In genomic region chr2:177332041-177332991, GRCh38 we compare ENCODE assay signal across 8 cellular contexts.
A peak's percentile ranks its signal among the peaks of the same experiment; 100 is the strongest.
DNase-seq lines count a peak whose midpoint lies in the region; ATAC-seq, FAIRE-seq and TF ChIP-seq lines count a peak whose summit lies in the region.

No MANE protein-coding gene starts in this region.

- peak; percentile 74 for FAIRE-seq in endothelial cell of umbilical vein (lab: Jason Lieb, UNC)

- H2AFZ ChIP-seq in endothelial cell of umbilical vein (ENCODE audit: low read depth, low read length) = peak overlapping the region; percentile 71

- 18 to 22% methylated on average over 9 of the region's 9 CpGs for WGBS in thyroid gland, 2 donors

- H3K4me1 ChIP-seq in endothelial cell of umbilical vein (ENCODE audit: control insufficient read depth, extremely low read depth, insufficient read depth, low read length) = peaks cover 24% of the 10 kb centered on the region
- peaks cover 0 to 8% of the 10 kb centered on the region in 2 donors for H3K4me1 ChIP-seq in thyroid gland

- H3K4me3 Mint-ChIP-seq in mesothelial cell of epicardium = peak overlapping the region; percentile 27

- H3K9me3 ChIP-seq in endothelial cell of umbilical vein (replicated peaks; ENCODE audit: control insufficient read depth, insufficient read depth, low read length) (no peaks in the 10 kb centered on the region), thyroid gland (no peaks in the 10 kb centered on the region)

- CTCF ChIA-PET in endothelial cell of umbilical vein (lab: Charles Lee) = interaction anchor here (1.0 to 8.4 kb wide), 10 partner anchors 18 to 426 kb away, joined by 3 to 195 read pairs (median 4); partner anchors contain the start of gene NFE2L2

- H3K4me2 ChIP-seq in endothelial cell of umbilical vein (ENCODE audit: insufficient read depth, low read length) = peak overlapping the region; percentile 8

- intact Hi-C loops in endothelial cell of umbilical vein (cut with micrococcal nuclease) = loop anchor here (1.0 kb wide), 4 partner anchors 69 to 1205 kb away; partner anchors contain the start of gene HNRNPA3
- intact Hi-C loops in thyroid gland (cut with DNase I) = loop anchor here (2.0 to 10.0 kb wide), 4 partner anchors 168 to 432 kb away; no protein-coding TSS in a partner anchor

- no peaks in the 10 kb centered on the region for H3K9me1 ChIP-seq in endothelial cell of umbilical vein (replicated peaks; ENCODE audit: control insufficient read depth, extremely low read depth, insufficient read depth, low read length)

- peak; percentile 74 for TF ChIP-seq CTCF in VCaP (conservative IDR thresholded peaks at IDR 0.05)
- TF ChIP-seq CTCF in endothelial cell of umbilical vein (IDR thresholded peaks at IDR 0.05; ENCODE audit: extremely low read depth in 1 of 2, insufficient read depth in 1 of 2, low read depth in 1 of 2, low read length in 2 of 2) = peak; percentile 51 to 64
- peak; percentile 61 for TF ChIP-seq CTCF in mesothelial cell of epicardium (IDR thresholded peaks at IDR 0.05; ENCODE audit: unreplicated experiment)
- peak in 5 of 6 experiments; percentile 29 to 94 (median 67) for TF ChIP-seq CTCF in thyroid gland (IDR thresholded peaks at IDR 0.05)

- no peak overlapping the region for H3K27ac ChIP-seq in VCaP
- peak overlapping the region; percentile 32 for H3K27ac ChIP-seq in endothelial cell of umbilical vein (ENCODE audit: insufficient read depth, low read depth, low read length)
- H3K27ac ChIP-seq in thyroid gland = peak overlapping the region; percentile 64 to 88 (median 73)

- H3K27me3 Mint-ChIP-seq in mesothelial cell of epicardium (ENCODE audit: low read depth) = no peaks in the 10 kb centered on the region

- peak overlapping the region; percentile 90 for H3K27ac Mint-ChIP-seq in mesothelial cell of epicardium

- H4K20me1 ChIP-seq in endothelial cell of umbilical vein (replicated peaks; ENCODE audit: control insufficient read depth, extremely low read depth, insufficient read depth, low read length) = no peaks in the 10 kb centered on the region

- POLR2A ChIA-PET in endothelial cell of umbilical vein (lab: Charles Lee) = no interaction called here

- TF ChIP-seq POLR2A in endothelial cell of umbilical vein (IDR thresholded peaks at IDR 0.05; ENCODE audit: low read depth, low read length) (peak; percentile 25), thyroid gland (IDR thresholded peaks at IDR 0.05) (no peak)

- H3K9ac ChIP-seq in endothelial cell of umbilical vein (replicated peaks; ENCODE audit: extremely low read depth, insufficient read depth, low read length) = peak overlapping the region; percentile 52

- H3K27me3 ChIP-seq in endothelial cell of umbilical vein (ENCODE audit: control insufficient read depth in 2 of 2, insufficient read depth in 2 of 2, low read length in 2 of 2) (no peaks in the 10 kb centered on the region), thyroid gland (no peaks in the 10 kb centered on the region)

- no peaks in the 10 kb centered on the region for H3K79me2 ChIP-seq in endothelial cell of umbilical vein (ENCODE audit: control insufficient read depth, insufficient read depth, low read length)

- H3K4me1 Mint-ChIP-seq in mesothelial cell of epicardium = peaks cover 41% of the 10 kb centered on the region

- ATAC-seq in GM18858 (IDR thresholded peaks at IDR 0.05; ENCODE audit: unreplicated experiment) (peak; percentile 89), HG03095 (IDR thresholded peaks at IDR 0.05; ENCODE audit: unreplicated experiment) (peak; percentile 73)

- dilution Hi-C loops in endothelial cell of umbilical vein (cut with MboI; ENCODE audit: extremely low pct_ligation_motif_present, low sequenced_read_pairs) = loop anchor here (10.0 kb wide), 1 partner anchor 188 kb away; no protein-coding TSS in a partner anchor

- BruUV-seq in endothelial cell of umbilical vein (replicated peaks; lab: Mats Ljungman, UMichigan) = no TSS peak

- DNase-seq in C1 segment of cervical spinal cord (lab: John Stamatoyannopoulos, UW) = peak in 8 of 14 donors; percentile 10 to 58 (median 24)
- DNase-seq in NCI-H2171 treated with DMSO at 0.1 percent for 48 hours (lab: John Stamatoyannopoulos, UW) = peak; percentile 91
- peak; percentile 87 for DNase-seq in endothelial cell of umbilical vein (ENCODE audit: low read depth, low spot score)
- DNase-seq in mesothelial cell of epicardium (ENCODE audit: low spot score in 2 of 2, unreplicated experiment in 2 of 2) = peak in 1 of 2 experiments; percentile 46
- peak; percentile 59 to 62 for DNase-seq in thyroid gland

- H3K36me3 ChIP-seq in endothelial cell of umbilical vein (ENCODE audit: control insufficient read depth in 2 of 2, extremely low read depth in 1 of 2, insufficient read depth in 2 of 2, low read length in 2 of 2) (peaks cover 0 to 2% of the 10 kb centered on the region in 2 experiments), thyroid gland (no peaks in the 10 kb centered on the region)

- no peak overlapping the region for H3K4me3 ChIP-seq in endothelial cell of umbilical vein (replicated peaks in 1 of 3; ENCODE audit: insufficient read depth in 1 of 3, low read depth in 1 of 3, low read length in 3 of 3)
- H3K4me3 ChIP-seq in thyroid gland (replicated peaks in 1 of 3) = no peak overlapping the region

- H3K36me3 Mint-ChIP-seq in mesothelial cell of epicardium = no peaks in the 10 kb centered on the region

- H3K9me3 Mint-ChIP-seq in mesothelial cell of epicardium = no peaks in the 10 kb centered on the region

TF ChIP-seq in endothelial cell of umbilical vein, 7 proteins besides CTCF, POLR2A, EP300 and RAD21:
- no peak for TF ChIP-seq FOS (IDR thresholded peaks at IDR 0.05; ENCODE audit: borderline replicate concordance, insufficient read depth, low read length)
- no peak for TF ChIP-seq MAX (IDR thresholded peaks at IDR 0.05; ENCODE audit: insufficient read depth, insufficient read length)
- no peak for TF ChIP-seq JUN (IDR thresholded peaks at IDR 0.05; ENCODE audit: borderline replicate concordance, insufficient read depth, insufficient read length, low read depth)
- TF ChIP-seq GATA2 (IDR thresholded peaks at IDR 0.05; ENCODE audit: insufficient read depth, insufficient read length, low read depth, low read length) = no peak
- no peak for TF ChIP-seq POLR2AphosphoS5 (IDR thresholded peaks at IDR 0.05; ENCODE audit: insufficient read depth, low read depth, low read length)
- no peak for TF ChIP-seq MYC (IDR thresholded peaks at IDR 0.05; ENCODE audit: low read depth, low read length)
- TF ChIP-seq EZH2 (IDR thresholded peaks at IDR 0.05; ENCODE audit: borderline replicate concordance, low read depth, low read length, severe bottlenecking) = no peak
